ENCODE assay signal across 3 cellular contexts in genomic region chr12:16849473-16849872, GRCh38.
"Had no signal": no experiment of that assay in that cellular context is flagged by ENCODE, and none has a peak within 500 bp of the region (broad histone marks: within the 10 kb centered on the region; RNA-seq: fewer than 3 reads in every experiment).

No MANE protein-coding gene starts in this region.

- H3K4me3 ChIP-seq: GM12878 had no signal

- DNase-seq: GDM1, GF-D8 had no signal
